In the genomic region with DNA sequence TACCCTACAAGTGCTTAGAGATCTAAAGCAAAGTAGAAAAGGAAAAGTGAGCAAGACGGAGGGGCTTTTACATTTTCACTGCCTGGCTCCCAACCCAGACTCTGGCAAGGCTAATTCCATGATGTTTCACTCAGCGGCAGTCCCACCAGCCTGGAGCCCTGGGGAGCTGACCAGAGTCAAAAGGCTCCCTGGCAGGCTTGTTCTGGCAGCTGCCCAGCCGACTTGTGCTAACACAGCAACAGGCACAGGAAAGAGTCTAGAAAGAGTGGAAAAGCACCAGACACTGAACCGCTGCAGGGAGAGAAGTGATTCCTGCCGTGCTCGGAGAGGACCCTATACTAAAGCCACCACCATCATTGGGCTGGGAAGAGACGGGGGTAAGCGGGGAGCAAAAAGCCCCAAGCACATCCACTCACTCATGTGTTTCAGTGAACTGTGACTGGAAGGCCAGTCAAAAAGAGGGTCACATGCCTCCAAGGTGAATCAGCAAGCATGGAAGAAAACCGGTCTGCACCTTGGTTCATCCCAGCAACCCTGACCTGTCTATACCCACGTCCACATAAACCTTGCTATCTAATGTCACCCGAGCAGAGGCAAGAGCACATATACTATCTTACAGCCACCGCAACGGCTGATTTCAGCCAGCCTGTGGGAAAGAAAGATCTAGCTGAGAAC, we compare ENCODE assay signal across 17 cellular contexts. TPM values are rescaled to one million over a fixed set of nuclear protein-coding genes. Genes with fewer than 3 reads are reported as not detected.
DNase-seq lines count a peak whose midpoint lies in the region; ATAC-seq and TF ChIP-seq lines count a peak whose summit lies in the region.
"Had no signal": no experiment of that assay in that cellular context is flagged by ENCODE, and none has a peak within 500 bp of the region (broad histone marks: within the 10 kb centered on the region; RNA-seq: fewer than 3 reads in every experiment).

No MANE protein-coding gene starts in this region.

- TF ChIP-seq CTCF in LNCaP clone FGC (IDR thresholded peaks at IDR 0.05; ENCODE audit: control insufficient read depth, extremely low read depth, insufficient read depth) = no peak
- TF ChIP-seq CTCF in chondrocyte (IDR thresholded peaks at IDR 0.05) = no peak
- no peak for TF ChIP-seq CTCF in left ventricle myocardium inferior (IDR thresholded peaks at IDR 0.05; ENCODE audit: borderline replicate concordance)

- peak overlapping the region; percentile 92 for H3K27ac Mint-ChIP-seq in chondrocyte (ENCODE audit: unreplicated experiment)
- H3K27ac Mint-ChIP-seq: T-helper 2 cell treated with Interferon-gamma antibody and Interleukin-4, amounts not matched to agents 5 μg/mL and 100 μg/mL, for 36 hours had no signal

- H3K27me3 ChIP-seq in left ventricle myocardium inferior (ENCODE audit: low read depth) = no peaks in the 10 kb centered on the region
- H3K27me3 ChIP-seq: foreskin keratinocyte, neutrophil had no signal

- no peaks in the 10 kb centered on the region for H3K9me3 Mint-ChIP-seq in chondrocyte (ENCODE audit: low read depth)
- H3K9me3 Mint-ChIP-seq: central memory CD8-positive, alpha-beta T cell; T-helper 2 cell treated with Interferon-gamma antibody and Interleukin-4, amounts not matched to agents 5 μg/mL and 100 μg/mL, for 36 hours had no signal

- ATAC-seq in HG02970 (IDR thresholded peaks at IDR 0.05; ENCODE audit: low FRiP score, unreplicated experiment) = no peak
- ATAC-seq: foreskin keratinocyte, GM12878 had no signal

- H3K4me3 Mint-ChIP-seq in chondrocyte (ENCODE audit: unreplicated experiment) = peak overlapping the region; percentile 43
- H3K4me3 Mint-ChIP-seq: central memory CD8-positive, alpha-beta T cell; T-helper 2 cell treated with Interferon-gamma antibody and Interleukin-4, amounts not matched to agents 5 μg/mL and 100 μg/mL, for 36 hours had no signal

- intact Hi-C loops in left ventricle myocardium inferior (cut with micrococcal nuclease) = loop anchor here (2.0 kb wide), 1 partner anchor 63 kb away; no protein-coding TSS in a partner anchor

- peaks cover 73% of the 10 kb centered on the region for H3K4me1 ChIP-seq in left ventricle myocardium inferior
- H3K4me1 ChIP-seq: foreskin keratinocyte, HAP-1 had no signal

- DNase-seq in LNCaP clone FGC (ENCODE audit: low read depth) (peak; percentile 59), chondrocyte (ENCODE audit: low spot score) (no peak), left ventricle myocardium inferior (peak; percentile 68), pulmonary artery endothelial cell (ENCODE audit: low read depth, low spot score) (peak; percentile 54), NCI-H510A treated with DMSO at 0.1 percent for 48 hours (lab: John Stamatoyannopoulos, UW) (no peak)
- DNase-seq in stimulated activated naive CD4-positive, alpha-beta T cell treated with Interleukin-2 at 50 U/mL for 16 hours (lab: John Stamatoyannopoulos, UW) = no peak
- no peak for DNase-seq in stimulated activated CD4-positive, alpha-beta T cell treated with anti-CD3 and anti-CD28 coated beads, Interleukin-15, amount 100 ng/mL, for 24 hours
- DNase-seq: foreskin keratinocyte, NCI-H446 treated with DMSO at 0.1 percent for 48 hours had no signal

- peak overlapping the region; percentile 70 for H3K27ac ChIP-seq in left ventricle myocardium inferior (replicated peaks)
- H3K27ac ChIP-seq: foreskin keratinocyte, neutrophil had no signal

- H3K9me3 ChIP-seq in left ventricle myocardium inferior (replicated peaks) = no peaks in the 10 kb centered on the region
- H3K9me3 ChIP-seq: HAP-1, neutrophil had no signal

- no peaks in the 10 kb centered on the region for H3K27me3 Mint-ChIP-seq in chondrocyte (ENCODE audit: low read depth)
- H3K27me3 Mint-ChIP-seq: central memory CD8-positive, alpha-beta T cell had no signal

- no peak overlapping the region for H3K4me3 ChIP-seq in LNCaP clone FGC (ENCODE audit: low read depth, low read length)
- peak overlapping the region; percentile 10 for H3K4me3 ChIP-seq in left ventricle myocardium inferior
- H3K4me3 ChIP-seq: GM12878, HAP-1 had no signal

- peaks cover 33% of the 10 kb centered on the region for H3K36me3 ChIP-seq in left ventricle myocardium inferior

- H3K4me1 Mint-ChIP-seq in chondrocyte (ENCODE audit: low read depth) = peaks cover 48% of the 10 kb centered on the region

- peaks cover 16% of the 10 kb centered on the region for H3K36me3 Mint-ChIP-seq in chondrocyte (ENCODE audit: low read depth)

RNA-seq across cellular contexts. Expression of a gene that starts 8.0 kb away (rescaled TPM):
- total RNA-seq in chondrocyte = 39.6 to 41.4 TPM (median 40.6 TPM) in 3 replicates
- total RNA-seq in left ventricle myocardium inferior = 37.9 TPM
- 51.8 and 63.6 TPM in 2 replicates for total RNA-seq in pulmonary artery endothelial cell

RNA-seq across cellular contexts. Expression of a gene that starts 58.8 kb away (rescaled TPM):
- total RNA-seq in chondrocyte = 0.87 to 11.6 TPM (median 10.7 TPM) in 3 replicates
- 27.0 TPM for total RNA-seq in left ventricle myocardium inferior
- 17.6 and 29.6 TPM in 2 replicates for total RNA-seq in pulmonary artery endothelial cell
- total RNA-seq: kidney epithelial cell, RPMI7951 had no signal

Comparison
In these comparisons a context has a peak if more than half of its experiments do, and no peak if none do; other contexts are left out.
1. DNase-seq: peak in LNCaP clone FGC (single experiment), left ventricle myocardium inferior (single experiment) and pulmonary artery endothelial cell (single experiment); none in chondrocyte (single experiment), stimulated activated naive CD4-positive, alpha-beta T cell treated with Interleukin-2 at 50 U/mL for 16 hours (single experiment), stimulated activated CD4-positive, alpha-beta T cell treated with anti-CD3 and anti-CD28 coated beads, Interleukin-15, amount 100 ng/mL, for 24 hours (single experiment) and NCI-H510A treated with DMSO at 0.1 percent for 48 hours (single experiment).